Comparison of ENCODE assay signal across 17 cellular contexts in the genomic region with DNA sequence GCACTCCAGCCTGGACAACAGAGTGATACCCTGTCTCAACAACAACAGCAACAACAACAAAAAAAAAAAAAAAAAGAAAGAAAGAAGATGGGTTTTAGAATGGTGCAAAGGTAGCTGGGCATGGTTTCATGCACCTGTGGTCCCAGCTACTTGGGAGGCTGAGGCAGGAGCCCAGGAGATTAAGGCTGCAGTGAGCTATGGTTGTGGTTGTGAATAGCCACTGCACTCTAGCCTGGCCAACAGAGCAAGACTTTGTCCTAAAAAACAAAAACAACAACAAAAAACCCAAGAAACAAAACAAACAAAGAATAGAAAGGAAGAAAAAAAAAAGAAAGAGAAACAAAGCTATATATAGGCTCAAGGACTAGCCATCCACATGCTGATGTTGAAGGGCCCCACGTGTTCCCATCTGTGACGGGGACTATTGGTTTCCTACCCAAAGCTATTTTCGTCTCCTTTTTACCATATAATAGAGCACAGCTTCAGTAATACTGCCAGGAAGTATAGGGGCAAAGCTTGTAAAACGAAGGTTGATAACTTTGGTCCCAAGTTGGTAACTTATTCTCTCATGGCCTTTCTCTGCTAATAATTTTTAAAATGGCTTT. TPM values are rescaled to one million over a fixed set of nuclear protein-coding genes. Genes with fewer than 3 reads are reported as not detected.
A peak's percentile ranks its signal among the peaks of the same experiment; 100 is the strongest.
DNase-seq lines count a peak whose midpoint lies in the region; ATAC-seq lines count a peak whose summit lies in the region.
"Had no signal": no experiment of that assay in that cellular context is flagged by ENCODE, and none has a peak within 500 bp of the region (broad histone marks: within the 10 kb centered on the region; RNA-seq: fewer than 3 reads in every experiment).

No MANE protein-coding gene starts in this region.

- H3K4me1 Mint-ChIP-seq in stimulated activated naive B cell treated with anti-CD40 and anti-IgM and Interleukin-4, amounts not matched to agents 10 μg/mL and 1 μg/mL and 100 μg/mL, for 72 hours = no peaks in the 10 kb centered on the region
- no peaks in the 10 kb centered on the region for H3K4me1 Mint-ChIP-seq in activated naive CD8-positive, alpha-beta T cell treated with anti-CD3 and anti-CD28 coated beads, Interleukin-2, amount 50 U/mL, for 24 hours
- H3K4me1 Mint-ChIP-seq: naive thymus-derived CD4-positive, alpha-beta T cell had no signal

- DNase-seq in NCI-H187 treated with DMSO at 0.1 percent for 48 hours (lab: John Stamatoyannopoulos, UW) (no peak), ureter (ENCODE audit: low spot score) (no peak)
- no peak for DNase-seq in stimulated activated naive B cell treated with anti-CD40 and anti-IgM and Interleukin-4, amounts not matched to agents 10 μg/mL and 1 μg/mL and 100 μg/mL, for 72 hours
- DNase-seq in activated naive CD8-positive, alpha-beta T cell treated with anti-CD3 and anti-CD28 coated beads, Interleukin-2, amount 50 U/mL, for 24 hours = no peak
- DNase-seq: activated CD4-positive, alpha-beta memory T cell treated with anti-CD3 and anti-CD28 coated beads for 36 hours; activated T-cell treated with anti-CD3 and anti-CD28 coated beads, Interleukin-2, amount 50 U/mL, for 72 hours; GF-D8; islet precursor cell; mammary epithelial cell; naive thymus-derived CD4-positive, alpha-beta T cell; NCI-H82; pancreas; stimulated activated CD4-positive, alpha-beta T cell treated with anti-CD3 and anti-CD28 coated beads, Interleukin-2, amount 100 ng/mL, for 24 hours had no signal

- H3K27me3 Mint-ChIP-seq in stimulated activated naive B cell treated with anti-CD40 and anti-IgM and Interleukin-4, amounts not matched to agents 10 μg/mL and 1 μg/mL and 100 μg/mL, for 72 hours = peaks cover 39 to 66% of the 10 kb centered on the region in 2 donors
- peaks cover 18% of the 10 kb centered on the region for H3K27me3 Mint-ChIP-seq in activated naive CD8-positive, alpha-beta T cell treated with anti-CD3 and anti-CD28 coated beads, Interleukin-2, amount 50 U/mL, for 24 hours

- no peak overlapping the region for H3K27ac Mint-ChIP-seq in stimulated activated naive B cell treated with anti-CD40 and anti-IgM and Interleukin-4, amounts not matched to agents 10 μg/mL and 1 μg/mL and 100 μg/mL, for 72 hours
- H3K27ac Mint-ChIP-seq in activated naive CD8-positive, alpha-beta T cell treated with anti-CD3 and anti-CD28 coated beads, Interleukin-2, amount 50 U/mL, for 24 hours = no peak overlapping the region
- H3K27ac Mint-ChIP-seq: activated CD4-positive, alpha-beta memory T cell treated with anti-CD3 and anti-CD28 coated beads for 36 hours; activated T-cell treated with anti-CD3 and anti-CD28 coated beads, Interleukin-2, amount 50 U/mL, for 72 hours; naive thymus-derived CD4-positive, alpha-beta T cell had no signal

- peak; percentile 79 for ATAC-seq in GM18909 (IDR thresholded peaks at IDR 0.05; ENCODE audit: poor library complexity, unreplicated experiment)
- ATAC-seq in GM21526 (IDR thresholded peaks at IDR 0.05; ENCODE audit: low FRiP score, unreplicated experiment) = peak; percentile 92
- peak; percentile 60 for ATAC-seq in HG02885 (IDR thresholded peaks at IDR 0.05; ENCODE audit: poor library complexity, unreplicated experiment)
- ATAC-seq in HG03565 (IDR thresholded peaks at IDR 0.05; ENCODE audit: unreplicated experiment) = peak; percentile 55
- ATAC-seq in stimulated activated naive B cell treated with anti-CD40 and anti-IgM and Interleukin-4, amounts not matched to agents 10 μg/mL and 1 μg/mL and 100 μg/mL, for 72 hours (replicated peaks) = no peak
- ATAC-seq in activated naive CD8-positive, alpha-beta T cell treated with anti-CD3 and anti-CD28 coated beads, Interleukin-2, amount 50 U/mL, for 24 hours = no peak
- ATAC-seq: activated T-cell treated with anti-CD3 and anti-CD28 coated beads, Interleukin-2, amount 50 U/mL, for 72 hours; naive thymus-derived CD4-positive, alpha-beta T cell; pancreas had no signal

- peaks cover 1 to 4% of the 10 kb centered on the region in 2 donors for H3K9me3 Mint-ChIP-seq in stimulated activated naive B cell treated with anti-CD40 and anti-IgM and Interleukin-4, amounts not matched to agents 10 μg/mL and 1 μg/mL and 100 μg/mL, for 72 hours
- H3K9me3 Mint-ChIP-seq in activated naive CD8-positive, alpha-beta T cell treated with anti-CD3 and anti-CD28 coated beads, Interleukin-2, amount 50 U/mL, for 24 hours = no peaks in the 10 kb centered on the region
- H3K9me3 Mint-ChIP-seq: activated CD4-positive, alpha-beta memory T cell treated with anti-CD3 and anti-CD28 coated beads for 36 hours had no signal

- H3K4me3 Mint-ChIP-seq in stimulated activated naive B cell treated with anti-CD40 and anti-IgM and Interleukin-4, amounts not matched to agents 10 μg/mL and 1 μg/mL and 100 μg/mL, for 72 hours = no peak overlapping the region
- no peak overlapping the region for H3K4me3 Mint-ChIP-seq in activated naive CD8-positive, alpha-beta T cell treated with anti-CD3 and anti-CD28 coated beads, Interleukin-2, amount 50 U/mL, for 24 hours
- H3K4me3 Mint-ChIP-seq: activated CD4-positive, alpha-beta memory T cell treated with anti-CD3 and anti-CD28 coated beads for 36 hours; activated T-cell treated with anti-CD3 and anti-CD28 coated beads, Interleukin-2, amount 50 U/mL, for 72 hours; naive thymus-derived CD4-positive, alpha-beta T cell had no signal

- peaks cover 1 to 5% of the 10 kb centered on the region in 2 donors for H3K36me3 Mint-ChIP-seq in stimulated activated naive B cell treated with anti-CD40 and anti-IgM and Interleukin-4, amounts not matched to agents 10 μg/mL and 1 μg/mL and 100 μg/mL, for 72 hours
- no peaks in the 10 kb centered on the region for H3K36me3 Mint-ChIP-seq in activated naive CD8-positive, alpha-beta T cell treated with anti-CD3 and anti-CD28 coated beads, Interleukin-2, amount 50 U/mL, for 24 hours (ENCODE audit: low read depth)
- H3K36me3 Mint-ChIP-seq: activated CD4-positive, alpha-beta memory T cell treated with anti-CD3 and anti-CD28 coated beads for 36 hours had no signal

RNA-seq across cellular contexts. Expression of gene EEF1E1, which starts 7.9 kb away (rescaled TPM):
- 31.6 TPM for total RNA-seq in ureter

RNA-seq across cellular contexts. Expression of gene BLOC1S5, which starts 46.0 kb away (rescaled TPM):
- 10.1 TPM for total RNA-seq in ureter

Comparison
In these comparisons a context has a peak if more than half of its experiments do, and no peak if none do; other contexts are left out.
1. ATAC-seq: peak in GM18909 (single experiment), GM21526 (single experiment), HG02885 (single experiment) and HG03565 (single experiment); none in stimulated activated naive B cell treated with anti-CD40 and anti-IgM and Interleukin-4, amounts not matched to agents 10 μg/mL and 1 μg/mL and 100 μg/mL, for 72 hours (0 of 2) and activated naive CD8-positive, alpha-beta T cell treated with anti-CD3 and anti-CD28 coated beads, Interleukin-2, amount 50 U/mL, for 24 hours (single experiment).